8 cellular contexts compared by ENCODE assay signal in the genomic region with DNA sequence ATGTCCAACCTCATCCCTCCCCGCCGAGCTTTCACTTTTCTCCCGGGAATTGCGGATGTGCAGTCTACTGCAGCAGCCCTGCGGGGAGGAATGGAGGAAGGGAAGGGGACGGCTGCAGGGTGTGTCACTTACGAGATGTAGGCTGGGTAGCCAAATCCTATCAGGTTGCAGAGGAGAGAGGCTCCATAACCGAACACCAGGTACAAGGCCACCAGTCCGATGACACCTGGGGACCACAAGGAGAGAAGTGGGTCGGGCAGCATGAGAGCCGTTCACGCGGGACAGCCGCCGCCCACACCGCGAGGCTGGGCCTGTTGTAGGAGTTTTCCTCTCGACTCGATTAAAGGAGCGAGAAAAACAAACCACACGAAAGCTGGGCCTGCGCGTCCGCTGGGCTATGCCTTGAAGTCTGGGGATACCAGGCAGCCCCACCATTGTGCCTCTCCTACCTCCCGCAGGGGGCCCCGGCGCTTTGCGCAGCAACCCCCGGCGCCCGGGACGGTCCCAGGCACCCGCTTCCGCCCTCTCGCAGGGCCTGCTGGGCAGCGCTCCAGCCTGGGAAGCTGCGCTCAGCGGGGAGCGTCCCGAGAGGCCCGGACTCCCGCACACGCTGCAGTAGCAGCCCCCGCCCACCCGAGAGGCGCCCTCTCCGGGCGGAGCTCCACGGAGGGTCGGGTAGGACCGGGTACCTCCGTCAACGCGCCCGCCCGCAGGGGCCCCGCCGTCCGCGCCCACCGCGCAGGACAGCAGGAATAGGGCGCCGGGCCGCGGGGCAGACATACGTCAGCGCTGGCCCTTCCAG. TPM values are rescaled to one million over a fixed set of nuclear protein-coding genes. Genes with fewer than 3 reads are reported as not detected.
DNase-seq lines count a peak whose midpoint lies in the region; ATAC-seq and TF ChIP-seq lines count a peak whose summit lies in the region.

No MANE protein-coding gene starts in this region.

- H3K36me3 ChIP-seq in right lobe of liver: peaks cover 0 to 26% (median 7%) of the 10 kb centered on the region in 4 donors

- peak overlapping the region; percentile 83 to 99 (median 96) for H3K27ac ChIP-seq in dorsolateral prefrontal cortex
- peak overlapping the region; percentile 94 to 97 (median 95) for H3K27ac ChIP-seq in right lobe of liver

- DNase-seq in ACHN (peak; percentile 84), NCI-H226 (peak; percentile 63), dorsolateral prefrontal cortex (peak; percentile 37 to 80 (median 54)), right lobe of liver (peak; percentile 80 to 81 (median 80))
- DNase-seq in activated CD4-positive, alpha-beta T cell treated with anti-CD3 and anti-CD28 coated beads, Interleukin-2, amount 50 U/mL, for 4 hours: peak; percentile 25 to 31
- DNase-seq in stimulated activated CD4-positive, alpha-beta T cell treated with anti-CD3 and anti-CD28 coated beads, Interleukin-4, amount 100 ng/mL, for 24 hours: peak; percentile 57

- in situ Hi-C loops in ACHN (cut with HindIII; ENCODE audit: low pct_ligation_motif_present, low pct_unique_long_range_greater_than_20kb, low sequenced_read_pairs): no loop called here

- H3K4me3 ChIP-seq in dorsolateral prefrontal cortex: peak overlapping the region; percentile 41 to 100 (median 94)
- H3K4me3 ChIP-seq in right lobe of liver: peak overlapping the region; percentile 97 to 99 (median 98)

- WGBS in right lobe of liver (ENCODE audit: insufficient coverage, low coverage, low lambda C conversion rate, missing lambda C conversion rate): 0% methylated on average over 7 of the region's 68 CpGs

- ATAC-seq in GM18519 (IDR thresholded peaks at IDR 0.05; ENCODE audit: low FRiP score, unreplicated experiment): peak; percentile 28
- peak; percentile 27 for ATAC-seq in HG03064 (IDR thresholded peaks at IDR 0.05; ENCODE audit: low read depth, unreplicated experiment)
- peak; percentile 78 to 86 (median 83) for ATAC-seq in right lobe of liver

- H3K4me1 ChIP-seq in right lobe of liver: peaks cover 0 to 22% (median 8%) of the 10 kb centered on the region in 4 donors

- intact Hi-C loops in dorsolateral prefrontal cortex (cut with DNase I) (loop anchor here (2.0 to 10.0 kb wide), 6 partner anchors 41 to 369 kb away; partner anchors contain the start of genes APC (in 1 of the 2) and SRP19 (in 1 of the 2)), right lobe of liver (cut with DNase I) (loop anchor here in 1 of 2 donors (10.0 kb wide), 1 partner anchor 66 kb away; no protein-coding TSS in a partner anchor)

- no peak for TF ChIP-seq POLR2A in right lobe of liver (IDR thresholded peaks at IDR 0.05)

- TF ChIP-seq CTCF in dorsolateral prefrontal cortex (IDR thresholded peaks at IDR 0.05 in 54 of 56, conservative IDR thresholded peaks at IDR 0.05 in 2 of 56; ENCODE audit: low read depth in 1 of 56, partially characterized antibody in 56 of 56) (peak in 18 of 56 donors; percentile 4 to 38 (median 18)), right lobe of liver (IDR thresholded peaks at IDR 0.05) (peak in 2 of 4 donors; percentile 6 to 14)

- H3K27me3 ChIP-seq in dorsolateral prefrontal cortex (no peaks in the 10 kb centered on the region), right lobe of liver (no peaks in the 10 kb centered on the region)

- H3K9me3 ChIP-seq in right lobe of liver: no peaks in the 10 kb centered on the region

RNA-seq across cellular contexts. Expression of gene REEP5, which starts 0.8 kb away (rescaled TPM):
- total RNA-seq in dorsolateral prefrontal cortex (100 to 1,000 TPM in 119 of 120 experiments, 10 to 100 TPM in 1; 87.5 to 287 (median 217) TPM), right lobe of liver (10 to 100 TPM; 52.2 to 75.6 (median 64.0) TPM)

RNA-seq across cellular contexts. Expression of gene DCP2, which starts 55.4 kb away (rescaled TPM):
- total RNA-seq in dorsolateral prefrontal cortex (10 to 100 TPM; 38.5 to 94.6 (median 64.7) TPM), right lobe of liver (10 to 100 TPM; 12.0 to 20.8 (median 14.6) TPM)

Comparison
In these comparisons a context has a peak if more than half of its experiments do, and no peak if none do; other contexts are left out.
1. Peak in every context shown above with its lines: DNase-seq, ATAC-seq, H3K4me3 ChIP-seq and H3K27ac ChIP-seq.
2. DNase-seq: peak in every context shown above with its lines; median percentile 84 in ACHN; 80 in right lobe of liver; 63 in NCI-H226; 57 in stimulated activated CD4-positive, alpha-beta T cell treated with anti-CD3 and anti-CD28 coated beads, Interleukin-4, amount 100 ng/mL, for 24 hours; 54 in dorsolateral prefrontal cortex; 28 in activated CD4-positive, alpha-beta T cell treated with anti-CD3 and anti-CD28 coated beads, Interleukin-2, amount 50 U/mL, for 4 hours.
3. ATAC-seq: peak in every context shown above with its lines; median percentile 83 in right lobe of liver; 28 in GM18519; 27 in HG03064.